In the genomic region with DNA sequence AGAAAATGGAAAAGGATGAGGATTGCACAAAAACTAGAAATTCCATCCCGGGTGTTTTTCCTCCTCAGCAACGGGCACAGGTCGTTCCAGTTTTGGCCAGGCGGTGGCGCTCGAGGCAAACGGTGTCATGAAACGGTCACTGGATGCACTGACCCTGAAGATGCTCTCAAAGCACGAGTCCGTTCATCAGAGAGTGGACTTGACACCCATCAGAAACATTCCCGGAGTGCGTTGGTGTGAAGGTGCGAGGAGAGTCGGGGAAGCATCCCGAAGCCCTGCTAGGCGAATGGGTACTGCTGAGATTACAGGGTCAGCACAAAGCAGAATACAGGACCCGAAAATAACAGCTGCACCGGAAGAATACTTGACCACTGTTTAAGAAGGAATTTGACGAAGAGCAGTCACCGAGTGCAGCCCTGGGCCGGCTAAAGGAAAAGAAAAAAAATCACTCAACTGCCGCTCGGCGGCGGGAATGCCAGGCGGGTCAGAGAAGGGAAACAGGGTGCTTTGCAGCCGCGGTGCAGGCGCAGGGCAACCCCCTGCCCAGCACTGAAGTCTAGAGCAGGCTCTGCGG, we compare ENCODE assay signal across 8 cellular contexts.
DNase-seq lines count a peak whose midpoint lies in the region; ATAC-seq lines count a peak whose summit lies in the region.

No MANE protein-coding gene starts in this region.

- H3K9ac ChIP-seq in SK-N-MC (ENCODE audit: insufficient read length) (peak overlapping the region; percentile 35), stomach smooth muscle (ENCODE audit: low read length in 2 of 2) (peak overlapping the region in 1 of 2 donors; percentile 47)

- H3K27me3 ChIP-seq in MG63 = no peaks in the 10 kb centered on the region
- H3K27me3 ChIP-seq in stomach smooth muscle (ENCODE audit: control insufficient read depth in 1 of 2, insufficient read depth in 2 of 2, low read length in 2 of 2) = no peaks in the 10 kb centered on the region

- H3K36me3 ChIP-seq in MG63 (no peaks in the 10 kb centered on the region), SK-N-MC (ENCODE audit: insufficient read depth, low read length) (no peaks in the 10 kb centered on the region), stomach smooth muscle (ENCODE audit: control insufficient read depth in 2 of 2, insufficient read depth in 2 of 2, low read length in 2 of 2) (no peaks in the 10 kb centered on the region)

- no peak for ATAC-seq in GM21825 (IDR thresholded peaks at IDR 0.05; ENCODE audit: unreplicated experiment)

- H3K4me1 ChIP-seq in stomach smooth muscle (ENCODE audit: control insufficient read depth, insufficient read depth, low read length) = peaks cover 6% of the 10 kb centered on the region

- no peak overlapping the region for H3K27ac ChIP-seq in SK-N-MC
- peak overlapping the region; percentile 42 for H3K27ac ChIP-seq in stomach smooth muscle (ENCODE audit: low read length)

- DNase-seq in EH (ENCODE audit: low read depth) (peak; percentile 79), MG63 (peak; percentile 73), SK-N-MC (ENCODE audit: low read depth, low spot score) (no peak), globus pallidus (ENCODE audit: low spot score) (peak; percentile 70), nucleus accumbens (lab: John Stamatoyannopoulos, UW) (peak in 51 of 56 donors; percentile 7 to 90 (median 58))
- peak; percentile 68 for DNase-seq in activated naive CD4-positive, alpha-beta T cell treated with anti-CD3 and anti-CD28 coated beads, Interleukin-2, amount 50 U/mL, for 16 hours

- H3K4me3 ChIP-seq in MG63 = 0 out of 2 replicates have a peak overlapping the region, but pooled peaks have one; percentile 12
- H3K4me3 ChIP-seq in SK-N-MC = peak overlapping the region; percentile 75
- peak overlapping the region; percentile 73 to 75 for H3K4me3 ChIP-seq in stomach smooth muscle (ENCODE audit: low read length in 2 of 2)

- H3K9me3 ChIP-seq in MG63 (no peaks in the 10 kb centered on the region), SK-N-MC (ENCODE audit: low read depth, low read length) (no peaks in the 10 kb centered on the region), stomach smooth muscle (ENCODE audit: control insufficient read depth in 2 of 2, low read length in 2 of 2) (no peaks in the 10 kb centered on the region)

Comparison
In these comparisons a context has a peak if more than half of its experiments do, and no peak if none do; other contexts are left out.
1. H3K4me3 ChIP-seq: peak in every context shown above with its lines; median percentile 75 in SK-N-MC; 74 in stomach smooth muscle; 12 in MG63.